22 cellular contexts compared by ENCODE assay signal in the genomic region with DNA sequence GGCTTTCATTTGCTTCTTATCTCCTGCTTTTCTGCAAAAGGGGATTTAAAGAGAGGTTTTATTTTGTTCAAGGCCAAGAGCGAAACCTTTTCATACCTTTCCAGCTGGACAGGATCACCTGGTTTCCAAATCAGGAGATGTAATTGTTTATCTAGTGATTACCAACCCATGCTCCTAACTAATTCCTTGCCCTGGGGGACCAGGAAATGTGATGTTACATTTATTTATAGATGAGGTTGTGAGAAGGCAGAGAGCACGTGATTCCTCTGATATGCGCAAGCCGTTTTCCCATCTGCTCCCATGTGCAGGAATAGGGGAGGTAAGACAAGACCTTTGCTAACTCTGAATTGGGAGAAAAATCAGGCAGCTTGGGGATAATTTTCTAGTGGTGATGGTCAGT.
DNase-seq lines count a peak whose midpoint lies in the region; ATAC-seq and TF ChIP-seq lines count a peak whose summit lies in the region.
"Had no signal": no experiment of that assay in that cellular context is flagged by ENCODE, and none has a peak within 500 bp of the region (broad histone marks: within the 10 kb centered on the region; RNA-seq: fewer than 3 reads in every experiment).

No MANE protein-coding gene starts in this region.

- peak overlapping the region; percentile 48 for H3K27ac ChIP-seq in foreskin keratinocyte
- no peak overlapping the region for H3K27ac ChIP-seq in ascending aorta
- H3K27ac ChIP-seq: RWPE1 had no signal

- intact Hi-C loops in ascending aorta (cut with DNase I) = no loop called here

- H3K36me3 ChIP-seq in ascending aorta = no peaks in the 10 kb centered on the region

- ATAC-seq in foreskin keratinocyte = peak; percentile 1
- ATAC-seq: GM23338, HepG2 had no signal

- H3K4me3 ChIP-seq in ascending aorta = no peak overlapping the region
- H3K4me3 ChIP-seq: GM23338 had no signal

- DNase-seq in DMS153 (lab: John Stamatoyannopoulos, UW) = peak; percentile 91
- peak; percentile 65 for DNase-seq in DMS153 treated with DMSO at 0.1 percent for 48 hours (lab: John Stamatoyannopoulos, UW; ENCODE audit: unreplicated experiment)
- DNase-seq in NCI-H69 (lab: John Stamatoyannopoulos, UW) = peak; percentile 91
- DNase-seq in foreskin keratinocyte = peak; percentile 28 to 34
- DNase-seq in ascending aorta (ENCODE audit: low spot score in 2 of 2) = no peak
- DNase-seq in NCI-H2107 treated with DMSO at 0.1 percent for 48 hours (lab: John Stamatoyannopoulos, UW; ENCODE audit: unreplicated experiment) = no peak
- no peak for DNase-seq in activated naive CD4-positive, alpha-beta T cell treated with Interleukin-2 at 50 U/mL for 16 hours
- no peak for DNase-seq in G401 (ENCODE audit: low spot score)
- DNase-seq: Calu3, H9, Karpas-422, NCI-H1092 treated with DMSO at 0.1 percent for 48 hours, NCI-H1694, NCI-H2081 treated with DMSO at 0.1 percent for 48 hours, NCI-H446, NCI-H524 treated with DMSO at 0.1 percent for 48 hours, SHP77 treated with DMSO at 0.1 percent for 48 hours, SK-N-SH, SW 1271 had no signal

- H3K27me3 ChIP-seq in foreskin keratinocyte (no peaks in the 10 kb centered on the region), ascending aorta (no peaks in the 10 kb centered on the region)

- H3K4me1 ChIP-seq in foreskin keratinocyte (peaks cover 22% of the 10 kb centered on the region), ascending aorta (no peaks in the 10 kb centered on the region)

- TF ChIP-seq CTCF in foreskin keratinocyte (conservative IDR thresholded peaks at IDR 0.05) = no peak
- no peak for TF ChIP-seq CTCF in ascending aorta (IDR thresholded peaks at IDR 0.05)

- no peaks in the 10 kb centered on the region for H3K9me3 ChIP-seq in ascending aorta
- H3K9me3 ChIP-seq: SK-N-SH had no signal

- in situ Hi-C loops in G401 (cut with HindIII; ENCODE audit: low sequenced_read_pairs) = no loop called here

Comparison
In these comparisons a context has a peak if more than half of its experiments do, and no peak if none do; other contexts are left out.
1. DNase-seq: peak in DMS153 (single experiment), DMS153 treated with DMSO at 0.1 percent for 48 hours (single experiment), NCI-H69 (single experiment) and foreskin keratinocyte (2 of 2); none in ascending aorta (0 of 2), NCI-H2107 treated with DMSO at 0.1 percent for 48 hours (single experiment), activated naive CD4-positive, alpha-beta T cell treated with Interleukin-2 at 50 U/mL for 16 hours (single experiment) and G401 (single experiment).